ENCODE assay signal across 15 cellular contexts in genomic region chr17:18016426-18016825, GRCh38. TPM values are rescaled to one million over a fixed set of nuclear protein-coding genes. Genes with fewer than 3 reads are reported as not detected.
DNase-seq lines count a peak whose midpoint lies in the region; ATAC-seq and TF ChIP-seq lines count a peak whose summit lies in the region.
"Had no signal": no experiment of that assay in that cellular context is flagged by ENCODE, and none has a peak within 500 bp of the region (broad histone marks: within the 10 kb centered on the region; RNA-seq: fewer than 3 reads in every experiment).

No MANE protein-coding gene starts in this region.

- H3K4me3 ChIP-seq in left ventricle myocardium inferior (no peak overlapping the region), aorta (ENCODE audit: low read length in 2 of 2) (no peak overlapping the region)
- H3K4me3 ChIP-seq: A549 had no signal

- H3K27ac Mint-ChIP-seq in chondrocyte (ENCODE audit: unreplicated experiment): no peak overlapping the region
- H3K27ac Mint-ChIP-seq: CD8-positive, alpha-beta T cell; H9 had no signal

- H3K9me3 ChIP-seq in left ventricle myocardium inferior (replicated peaks): no peaks in the 10 kb centered on the region
- H3K9me3 ChIP-seq in aorta (ENCODE audit: control insufficient read depth, low read length): no peaks in the 10 kb centered on the region
- H3K9me3 ChIP-seq: A549 had no signal

- no peaks in the 10 kb centered on the region for H3K27me3 Mint-ChIP-seq in chondrocyte (ENCODE audit: low read depth)

- H3K4me1 Mint-ChIP-seq in chondrocyte (ENCODE audit: low read depth): peaks cover 7% of the 10 kb centered on the region

- no peak for TF ChIP-seq CTCF in left ventricle myocardium inferior (IDR thresholded peaks at IDR 0.05; ENCODE audit: borderline replicate concordance)
- no peak for TF ChIP-seq CTCF in chondrocyte (IDR thresholded peaks at IDR 0.05)

- DNase-seq in left ventricle myocardium inferior (no peak), Right ventricle myocardium inferior (ENCODE audit: missing footprints) (no peak), chondrocyte (ENCODE audit: low spot score) (peak; percentile 21), kidney glomerular epithelial cell (lab: John Stamatoyannopoulos, UW) (peak; percentile 10), aorta (no peak), NCI-H1092 treated with DMSO at 0.1 percent for 48 hours (lab: John Stamatoyannopoulos, UW) (no peak), DMS 273 (lab: John Stamatoyannopoulos, UW; ENCODE audit: unreplicated experiment) (no peak)
- DNase-seq in activated CD4-positive, alpha-beta T cell treated with anti-CD3 and anti-CD28 coated beads for 48 hours: no peak
- DNase-seq: AML-193; CD8-positive, alpha-beta T cell; COR-L47; H9 had no signal

- H3K4me3 Mint-ChIP-seq in chondrocyte (ENCODE audit: unreplicated experiment): no peak overlapping the region
- H3K4me3 Mint-ChIP-seq: CD8-positive, alpha-beta T cell; H9 had no signal

- no peaks in the 10 kb centered on the region for H3K27me3 ChIP-seq in left ventricle myocardium inferior (ENCODE audit: low read depth)
- no peaks in the 10 kb centered on the region for H3K27me3 ChIP-seq in aorta (ENCODE audit: control insufficient read depth in 1 of 2, insufficient read depth in 2 of 2, low read length in 1 of 2)

- peak overlapping the region; percentile 87 for H3K27ac ChIP-seq in left ventricle myocardium inferior (replicated peaks)
- no peak overlapping the region for H3K27ac ChIP-seq in aorta (ENCODE audit: low read depth in 1 of 2, low read length in 2 of 2)
- H3K27ac ChIP-seq: 22Rv1, A549 had no signal

- H3K4me1 ChIP-seq in left ventricle myocardium inferior (peaks cover 46% of the 10 kb centered on the region), aorta (ENCODE audit: control insufficient read depth in 1 of 2, insufficient read depth in 2 of 2, low read length in 2 of 2) (no peaks in the 10 kb centered on the region)
- H3K4me1 ChIP-seq: A549 had no signal

- peaks cover 19% of the 10 kb centered on the region for H3K36me3 ChIP-seq in left ventricle myocardium inferior
- peaks cover 0 to 1% of the 10 kb centered on the region in 2 donors for H3K36me3 ChIP-seq in aorta (ENCODE audit: control insufficient read depth in 1 of 2, insufficient read depth in 2 of 2, low read length in 1 of 2)

- WGBS in aorta, 2 donors: 95 to 98% methylated on average over 12 of the region's 12 CpGs

- peaks cover 16% of the 10 kb centered on the region for H3K36me3 Mint-ChIP-seq in chondrocyte (ENCODE audit: low read depth)

- no peaks in the 10 kb centered on the region for H3K9me3 Mint-ChIP-seq in chondrocyte (ENCODE audit: low read depth)
- H3K9me3 Mint-ChIP-seq: CD8-positive, alpha-beta T cell; H9 had no signal

- ATAC-seq in Right ventricle myocardium inferior (no peak), aorta (ENCODE audit: low FRiP score) (peak; percentile 10)
- ATAC-seq: CD8-positive, alpha-beta T cell had no signal

- intact Hi-C loops in left ventricle myocardium inferior (cut with micrococcal nuclease) (no loop called here), Right ventricle myocardium inferior (cut with DNase I) (no loop called here), aorta (cut with DNase I) (no loop called here)

RNA-seq across cellular contexts. Expression of gene ATPAF2, which starts 22.5 kb away (rescaled TPM):
- total RNA-seq in left ventricle myocardium inferior (37.5 TPM), Right ventricle myocardium inferior (34.9 TPM), chondrocyte (18.0 to 19.3 TPM (median 18.4 TPM) in 3 replicates), aorta (10 to 100 TPM; 16.3 to 19.9 TPM)
- 10 to 100 TPM in 1 of 2 donors, 1 to 10 TPM in 1; 7.1 to 18.4 TPM for polyA plus RNA-seq in aorta

RNA-seq across cellular contexts. Expression of gene GID4, which starts 22.8 kb away (rescaled TPM):
- 18.0 TPM for total RNA-seq in left ventricle myocardium inferior
- total RNA-seq in Right ventricle myocardium inferior: 20.1 TPM
- 9.7 to 10.5 TPM (median 9.8 TPM) in 3 replicates for total RNA-seq in chondrocyte
- total RNA-seq in aorta: 10 to 100 TPM; 11.4 to 14.1 TPM
- polyA plus RNA-seq in aorta: 1 to 10 TPM; 7.5 to 8.1 TPM

RNA-seq across cellular contexts. Expression of gene DRC3, which starts 43.8 kb away (rescaled TPM):
- total RNA-seq in left ventricle myocardium inferior: 1.7 TPM
- total RNA-seq in Right ventricle myocardium inferior: 1.6 TPM
- 1.2 to 2.6 TPM (median 1.5 TPM) in 3 replicates for total RNA-seq in chondrocyte
- total RNA-seq in aorta: 1 to 10 TPM; 2.0 to 2.8 TPM
- polyA plus RNA-seq in aorta: 1 to 10 TPM; 1.4 to 7.9 TPM
- total RNA-seq: H1 had no signal

RNA-seq across cellular contexts. Expression of gene TOM1L2, which starts 44.2 kb away (rescaled TPM):
- total RNA-seq in left ventricle myocardium inferior: 284 TPM
- total RNA-seq in Right ventricle myocardium inferior: 246 TPM
- total RNA-seq in chondrocyte: 55.0 to 60.2 TPM (median 56.1 TPM) in 3 replicates
- 10 to 100 TPM; 70.4 to 74.9 TPM for total RNA-seq in aorta
- 10 to 100 TPM; 11.9 to 39.1 TPM for polyA plus RNA-seq in aorta

Comparison
In these comparisons a context has a peak if more than half of its experiments do, and no peak if none do; other contexts are left out.
1. DNase-seq: peak in chondrocyte (single experiment) and kidney glomerular epithelial cell (single experiment); none in left ventricle myocardium inferior (single experiment), Right ventricle myocardium inferior (single experiment), aorta (0 of 2), activated CD4-positive, alpha-beta T cell treated with anti-CD3 and anti-CD28 coated beads for 48 hours (single experiment), NCI-H1092 treated with DMSO at 0.1 percent for 48 hours (single experiment) and DMS 273 (single experiment).